Comparison of ENCODE assay signal across 13 cellular contexts in the genomic region with DNA sequence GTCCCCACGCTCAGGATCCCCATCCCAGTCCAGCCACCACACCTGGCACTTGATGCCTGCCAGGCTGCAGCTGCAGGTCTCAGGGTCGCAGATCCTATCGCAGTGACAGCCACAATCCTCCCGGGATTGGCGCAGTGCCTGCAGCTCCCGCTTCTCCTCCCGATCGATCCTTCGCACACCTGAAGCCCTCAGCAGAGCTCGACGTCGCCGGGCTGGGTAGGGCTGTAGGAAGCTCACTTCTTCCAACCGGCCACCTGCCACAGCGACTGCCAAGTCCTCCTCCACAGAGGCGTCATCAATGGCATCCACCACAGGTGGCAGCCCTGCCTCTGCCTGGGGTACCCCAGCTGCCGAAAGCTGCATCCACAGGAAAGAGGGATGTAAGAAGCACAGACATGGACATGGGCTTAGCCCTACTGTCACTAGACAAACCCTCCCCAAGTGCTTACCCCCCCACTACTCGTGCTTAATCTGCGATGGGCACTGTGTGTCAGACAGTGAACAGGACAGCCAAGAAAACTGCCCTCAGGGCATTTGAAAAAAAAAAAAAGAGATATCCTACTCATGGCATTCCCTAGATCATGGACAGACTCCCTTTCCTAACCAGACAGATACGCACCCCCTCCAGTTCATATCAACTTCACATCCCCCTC. TPM values are rescaled to one million over a fixed set of nuclear protein-coding genes. Genes with fewer than 3 reads are reported as not detected.
DNase-seq lines count a peak whose midpoint lies in the region; ATAC-seq and TF ChIP-seq lines count a peak whose summit lies in the region.
"Had no signal": no experiment of that assay in that cellular context is flagged by ENCODE, and none has a peak within 500 bp of the region (broad histone marks: within the 10 kb centered on the region; RNA-seq: fewer than 3 reads in every experiment).

No MANE protein-coding gene starts in this region.

- H3K4me1 Mint-ChIP-seq in activated naive CD4-positive, alpha-beta T cell treated with anti-CD3 and anti-CD28 coated beads, Interleukin-2, amount 50 U/mL, for 24 hours: peaks cover 59% of the 10 kb centered on the region
- peaks cover 74% of the 10 kb centered on the region for H3K4me1 Mint-ChIP-seq in activated T-helper 17 cell treated with anti-CD3 and anti-CD28 coated beads, Interleukin-2, amount 50 U/mL, for 72 hours

- ATAC-seq in activated T-helper 17 cell treated with anti-CD3 and anti-CD28 coated beads, Interleukin-2, amount 50 U/mL, for 72 hours (replicated peaks): no peak
- ATAC-seq in psoas muscle (no peak), GM18873 (IDR thresholded peaks at IDR 0.05; ENCODE audit: low FRiP score, unreplicated experiment) (no peak)
- ATAC-seq: Panc1; pancreas; stimulated activated naive CD8-positive, alpha-beta T cell treated with anti-CD3 and anti-CD28 coated beads, Interleukin-15, Interleukin-2, amounts not matched to agents 100 U/mL and 50 U/mL, for 24 hours had no signal

- H3K4me1 ChIP-seq in psoas muscle: peaks cover 61% of the 10 kb centered on the region

- H3K27ac ChIP-seq in psoas muscle: peak overlapping the region; percentile 77

- H3K27me3 Mint-ChIP-seq in activated naive CD4-positive, alpha-beta T cell treated with anti-CD3 and anti-CD28 coated beads, Interleukin-2, amount 50 U/mL, for 24 hours: no peaks in the 10 kb centered on the region
- no peaks in the 10 kb centered on the region for H3K27me3 Mint-ChIP-seq in activated T-helper 17 cell treated with anti-CD3 and anti-CD28 coated beads, Interleukin-2, amount 50 U/mL, for 72 hours

- no peaks in the 10 kb centered on the region for H3K9me3 ChIP-seq in psoas muscle
- H3K9me3 ChIP-seq: pancreas had no signal

- no peaks in the 10 kb centered on the region for H3K27me3 ChIP-seq in psoas muscle (ENCODE audit: insufficient read depth in 3 of 3, low read length in 2 of 3)
- H3K27me3 ChIP-seq: pancreas had no signal

- intact Hi-C loops in psoas muscle (cut with DNase I): loop anchor here in 1 of 2 donors (5.0 kb wide), 1 partner anchor 37 kb away; a partner anchor contains a TSS

- TF ChIP-seq CTCF in psoas muscle (IDR thresholded peaks at IDR 0.05) (no peak), GM13976 (IDR thresholded peaks at IDR 0.05; ENCODE audit: borderline replicate concordance, control extremely low read depth, extremely low read depth, insufficient read depth, missing control alignments) (no peak)

- no peaks in the 10 kb centered on the region for H3K9me3 Mint-ChIP-seq in activated naive CD4-positive, alpha-beta T cell treated with anti-CD3 and anti-CD28 coated beads, Interleukin-2, amount 50 U/mL, for 24 hours
- H3K9me3 Mint-ChIP-seq in activated T-helper 17 cell treated with anti-CD3 and anti-CD28 coated beads, Interleukin-2, amount 50 U/mL, for 72 hours: no peaks in the 10 kb centered on the region

- in situ Hi-C loops in GM13976 (cut with MboI; ENCODE audit: low sequenced_read_pairs, unreplicated experiment): no loop called here

- H3K4me3 Mint-ChIP-seq in activated naive CD4-positive, alpha-beta T cell treated with anti-CD3 and anti-CD28 coated beads, Interleukin-2, amount 50 U/mL, for 24 hours: no peak overlapping the region
- H3K4me3 Mint-ChIP-seq in activated T-helper 17 cell treated with anti-CD3 and anti-CD28 coated beads, Interleukin-2, amount 50 U/mL, for 72 hours: peak overlapping the region; percentile 98

- H3K4me3 ChIP-seq in psoas muscle: no peak overlapping the region
- H3K4me3 ChIP-seq: pancreas had no signal

- WGBS in psoas muscle, 3 donors: 67 to 72% (median 71%) methylated on average over 20 of the region's 20 CpGs

- peaks cover 35% of the 10 kb centered on the region for H3K36me3 Mint-ChIP-seq in activated naive CD4-positive, alpha-beta T cell treated with anti-CD3 and anti-CD28 coated beads, Interleukin-2, amount 50 U/mL, for 24 hours
- H3K36me3 Mint-ChIP-seq in activated T-helper 17 cell treated with anti-CD3 and anti-CD28 coated beads, Interleukin-2, amount 50 U/mL, for 72 hours (ENCODE audit: low read depth): peaks cover 98% of the 10 kb centered on the region

- DNase-seq in activated naive CD4-positive, alpha-beta T cell (lab: John Stamatoyannopoulos, UW): no peak
- peak; percentile 82 for DNase-seq in NCI-H2029 (lab: John Stamatoyannopoulos, UW)
- DNase-seq in psoas muscle: peak in 1 of 2 donors; percentile 56
- DNase-seq in GM13976 (ENCODE audit: low spot score): no peak
- no peak for DNase-seq in SIG-M5 treated with dmso at 0.1 percent for 504 hours (lab: John Stamatoyannopoulos, UW; ENCODE audit: unreplicated experiment)
- DNase-seq: effector CD4-positive, alpha-beta T cell; stimulated activated CD4-positive, alpha-beta T cell treated with anti-CD3 and anti-CD28 coated beads, Interleukin-1b, Interleukin-23, amount 100 ng/mL, for 48 hours; stimulated activated naive CD8-positive, alpha-beta T cell treated with anti-CD3 and anti-CD28 coated beads, Interleukin-15, Interleukin-2, amounts not matched to agents 100 U/mL and 50 U/mL, for 24 hours had no signal

- peak overlapping the region; percentile 57 for H3K27ac Mint-ChIP-seq in activated naive CD4-positive, alpha-beta T cell treated with anti-CD3 and anti-CD28 coated beads, Interleukin-2, amount 50 U/mL, for 24 hours
- peak overlapping the region; percentile 10 for H3K27ac Mint-ChIP-seq in activated T-helper 17 cell treated with anti-CD3 and anti-CD28 coated beads, Interleukin-2, amount 50 U/mL, for 72 hours

- peaks cover 8 to 66% of the 10 kb centered on the region in 2 donors for H3K36me3 ChIP-seq in psoas muscle (ENCODE audit: insufficient read depth in 1 of 2, low read depth in 1 of 2)

RNA-seq across cellular contexts. Expression of a gene that starts 9.2 kb away (rescaled TPM):
- 100 to 1,000 TPM in 1 of 2 donors, 10 to 100 TPM in 1; 42.9 to 145 TPM for total RNA-seq in activated T-helper 17 cell treated with anti-CD3 and anti-CD28 coated beads, Interleukin-2, amount 50 U/mL, for 72 hours
- 10 to 100 TPM in 3 of 4 donors, 1 to 10 TPM in 1; 8.5 to 41.8 (median 30.0) TPM for total RNA-seq in psoas muscle
- polyA plus RNA-seq in psoas muscle: 10 to 100 TPM; 10.1 to 66.4 (median 14.0) TPM

RNA-seq across cellular contexts. Expression of a gene that starts 36.7 kb away (rescaled TPM):
- 1 to 10 TPM; 2.7 to 4.7 TPM for total RNA-seq in activated T-helper 17 cell treated with anti-CD3 and anti-CD28 coated beads, Interleukin-2, amount 50 U/mL, for 72 hours
- 1 to 10 TPM in 1 of 4 donors, under 1 TPM in 3; 0.52 to 1.2 (median 0.78) TPM for total RNA-seq in psoas muscle
- polyA plus RNA-seq in psoas muscle: under 1 TPM; 0.62 to 1.00 (median 0.98) TPM

RNA-seq across cellular contexts. Expression of a gene that starts 36.8 kb away (rescaled TPM):
- total RNA-seq in activated T-helper 17 cell treated with anti-CD3 and anti-CD28 coated beads, Interleukin-2, amount 50 U/mL, for 72 hours: 10 to 100 TPM; 21.2 to 24.2 TPM
- 10 to 100 TPM; 34.3 to 46.7 (median 42.6) TPM for total RNA-seq in psoas muscle
- polyA plus RNA-seq in psoas muscle: 10 to 100 TPM; 27.3 to 37.3 (median 34.4) TPM

RNA-seq across cellular contexts. Expression of a gene that starts 48.2 kb away (rescaled TPM):
- 10 to 100 TPM in 1 of 2 donors, under 1 TPM in 1; 0.99 to 17.2 TPM for total RNA-seq in activated T-helper 17 cell treated with anti-CD3 and anti-CD28 coated beads, Interleukin-2, amount 50 U/mL, for 72 hours
- 1,000 to 10,000 TPM in 1 of 4 donors, 100 to 1,000 TPM in 3; 601 to 2,126 (median 834) TPM for total RNA-seq in psoas muscle
- 100 to 1,000 TPM; 111 to 561 (median 523) TPM for polyA plus RNA-seq in psoas muscle
